10 cellular contexts compared by ENCODE assay signal in genomic region chr16:71565812-71566700, GRCh38. TPM values are rescaled to one million over a fixed set of nuclear protein-coding genes. Genes with fewer than 3 reads are reported as not detected.
A peak's percentile ranks its signal among the peaks of the same experiment; 100 is the strongest.
DNase-seq lines count a peak whose midpoint lies in the region; ATAC-seq and TF ChIP-seq lines count a peak whose summit lies in the region.
"Had no signal": no experiment of that assay in that cellular context is flagged by ENCODE, and none has a peak within 500 bp of the region (broad histone marks: within the 10 kb centered on the region; RNA-seq: fewer than 3 reads in every experiment).

No MANE protein-coding gene starts in this region.

- H4K20me1 ChIP-seq in HCT116 (ENCODE audit: insufficient read depth): no peaks in the 10 kb centered on the region
- H4K20me1 ChIP-seq in PC-9 (ENCODE audit: insufficient read depth): no peaks in the 10 kb centered on the region

- H3K9ac ChIP-seq in HCT116 (ENCODE audit: low read length) (peak overlapping the region; percentile 55), endocrine pancreas (ENCODE audit: control insufficient read depth, insufficient read depth, low read length) (no peak overlapping the region), rectal smooth muscle tissue (ENCODE audit: low read length) (no peak overlapping the region)

- ATAC-seq in HCT116: no peak
- no peak for ATAC-seq in HG03565 (IDR thresholded peaks at IDR 0.05; ENCODE audit: unreplicated experiment)
- no peak for ATAC-seq in HG03039 (IDR thresholded peaks at IDR 0.05; ENCODE audit: unreplicated experiment)

- H3K9me3 ChIP-seq in HCT116 (ENCODE audit: control insufficient read depth in 1 of 2, insufficient read depth in 1 of 2, low read depth in 1 of 2, low read length in 2 of 2): no peaks in the 10 kb centered on the region
- peaks cover 10% of the 10 kb centered on the region; the same call in 1 of the 2 replicates for H3K9me3 ChIP-seq in PC-9 (ENCODE audit: insufficient read depth, low read depth)
- H3K9me3 ChIP-seq in endocrine pancreas (ENCODE audit: control insufficient read depth, low read length): no peaks in the 10 kb centered on the region
- H3K9me3 ChIP-seq: SJSA1 had no signal

- H3K36me3 ChIP-seq in HCT116 (ENCODE audit: control insufficient read depth in 1 of 2, insufficient read depth in 2 of 2, low read length in 2 of 2): no peaks in the 10 kb centered on the region
- no peaks in the 10 kb centered on the region for H3K36me3 ChIP-seq in PC-9 (ENCODE audit: low read depth)
- H3K36me3 ChIP-seq in endocrine pancreas (ENCODE audit: control insufficient read depth, insufficient read depth, low read length): no peaks in the 10 kb centered on the region
- H3K36me3 ChIP-seq in rectal smooth muscle tissue (ENCODE audit: control insufficient read depth, insufficient read depth, low read length): no peaks in the 10 kb centered on the region
- H3K36me3 ChIP-seq: cardiac muscle cell, SJSA1 had no signal

- POLR2A ChIA-PET in HCT116 (lab: Charles Lee): interaction anchor here (0.9 to 1.7 kb wide), 2 partner anchors 42 to 45 kb away, joined by 4 to 13 read pairs; no protein-coding TSS in a partner anchor
- POLR2A ChIA-PET in PC-9 (lab: Charles Lee; ENCODE audit: unreplicated experiment): interaction anchor here (0.6 kb wide), 1 partner anchor 20 kb away, joined by 3 read pairs; no protein-coding TSS in a partner anchor

- TF ChIP-seq POLR2A in HCT116 (IDR thresholded peaks at IDR 0.05; ENCODE audit: borderline replicate concordance, extremely low read depth, insufficient read depth, insufficient read length): no peak

- RAD21 ChIA-PET in HCT116 (lab: Charles Lee; ENCODE audit: low non-redundant PET in 1 of 2, low total read pairs in 2 of 2, uncharacterized antibody in 2 of 2, unreplicated experiment in 2 of 2): interaction anchor here in 1 of 2 experiments (1.2 to 1.5 kb wide), 3 partner anchors 42 to 396 kb away, joined by 3 to 8 read pairs (median 7); no protein-coding TSS in a partner anchor

- H3K4me2 ChIP-seq in HCT116 (ENCODE audit: low read length) (peak overlapping the region; percentile 85), PC-9 (peak overlapping the region; percentile 85)

- H3K4me1 ChIP-seq in HCT116 (ENCODE audit: control insufficient read depth in 1 of 2, insufficient read depth in 2 of 2, low read length in 2 of 2): peaks cover 14 to 18% of the 10 kb centered on the region in 2 experiments
- peaks cover 17% of the 10 kb centered on the region for H3K4me1 ChIP-seq in PC-9 (replicated peaks; ENCODE audit: insufficient read depth)
- peaks cover 17% of the 10 kb centered on the region for H3K4me1 ChIP-seq in endocrine pancreas (ENCODE audit: control insufficient read depth, insufficient read depth, low read length)
- H3K4me1 ChIP-seq in rectal smooth muscle tissue (ENCODE audit: control insufficient read depth, insufficient read depth, low read length): peaks cover 6% of the 10 kb centered on the region
- H3K4me1 ChIP-seq: SJSA1 had no signal

- intact Hi-C loops in HCT116 (cut with micrococcal nuclease) (loop anchor here (1.0 to 10.0 kb wide), 3 partner anchors 45 to 529 kb away; partner anchors contain the start of genes DHX38 and TXNL4B), PC-9 (cut with micrococcal nuclease; ENCODE audit: unreplicated experiment) (loop anchor here (1.0 to 2.0 kb wide), 2 partner anchors 45 to 180 kb away; no protein-coding TSS in a partner anchor)

- peak overlapping the region; percentile 65 to 69 for H3K4me3 ChIP-seq in HCT116 (replicated peaks in 1 of 2; ENCODE audit: low read depth in 1 of 2, low read length in 2 of 2)
- peak overlapping the region; percentile 73; the same call in 1 of the 2 replicates for H3K4me3 ChIP-seq in PC-9
- H3K4me3 ChIP-seq in endocrine pancreas (ENCODE audit: control insufficient read depth, insufficient read depth, low read length): peak overlapping the region; percentile 65
- H3K4me3 ChIP-seq in rectal smooth muscle tissue (ENCODE audit: low read length): peak overlapping the region; percentile 59

- peak overlapping the region; percentile 75 for H3K27ac ChIP-seq in HCT116 (ENCODE audit: low read depth, low read length)
- peak overlapping the region; percentile 69 for H3K27ac ChIP-seq in PC-9
- H3K27ac ChIP-seq in rectal smooth muscle tissue (ENCODE audit: low read depth, low read length): no peak overlapping the region
- H3K27ac ChIP-seq: SJSA1 had no signal

- H3K9me2 ChIP-seq in HCT116 (ENCODE audit: insufficient read depth) (no peaks in the 10 kb centered on the region), PC-9 (ENCODE audit: insufficient read depth) (no peaks in the 10 kb centered on the region)

- H2AFZ ChIP-seq in HCT116 (ENCODE audit: low read depth, low read length, poor library complexity, severe bottlenecking) (peak overlapping the region; percentile 58), PC-9 (peak overlapping the region; percentile 96; the same call in 1 of the 2 replicates)

- H3K79me2 ChIP-seq in HCT116 (ENCODE audit: insufficient read depth, low read length) (no peaks in the 10 kb centered on the region), PC-9 (ENCODE audit: low read depth) (no peaks in the 10 kb centered on the region)

- H3K27me3 ChIP-seq in HCT116 (ENCODE audit: insufficient read depth, low read length) (no peaks in the 10 kb centered on the region), PC-9 (ENCODE audit: insufficient read depth, low read depth) (no peaks in the 10 kb centered on the region), endocrine pancreas (ENCODE audit: control insufficient read depth, insufficient read depth, low read length) (no peaks in the 10 kb centered on the region), rectal smooth muscle tissue (ENCODE audit: control insufficient read depth, insufficient read depth, low read length) (no peaks in the 10 kb centered on the region)
- H3K27me3 ChIP-seq: cardiac muscle cell had no signal

- DNase-seq in HCT116 (ENCODE audit: low read depth, low spot score) (no peak), PC-9 (no peak), NCI-H82 (lab: John Stamatoyannopoulos, UW) (no peak)
- DNase-seq: midbrain had no signal

- no peak for TF ChIP-seq RAD21 in HCT116 (IDR thresholded peaks at IDR 0.05; ENCODE audit: low read depth)

- peaks cover 22% of the 10 kb centered on the region for H3F3A ChIP-seq in PC-9 (ENCODE audit: insufficient read depth, low read depth)

- CTCF ChIA-PET in HCT116 (lab: Charles Lee) (interaction anchor here (1.4 to 3.0 kb wide), 4 partner anchors 24 to 395 kb away, joined by 4 to 105 read pairs (median 10); partner anchors contain the start of gene MARVELD3), PC-9 (lab: Charles Lee) (interaction anchor here (0.6 to 2.1 kb wide), 2 partner anchors 45 to 105 kb away, joined by 4 to 22 read pairs; no protein-coding TSS in a partner anchor)

- TF ChIP-seq CTCF in HCT116 (IDR thresholded peaks at IDR 0.05 in 2 of 3, conservative IDR thresholded peaks at IDR 0.05 in 1 of 3; ENCODE audit: borderline replicate concordance in 1 of 3, insufficient read depth in 1 of 3, low read depth in 2 of 3, low read length in 2 of 3) (no peak; a peak in 2 of 6 replicates), PC-9 (conservative IDR thresholded peaks at IDR 0.05) (no peak)

- no TSS peak for BruUV-seq in HCT116 (replicated peaks; lab: Mats Ljungman, UMichigan)
- BruUV-seq in PC-9 (replicated peaks; lab: Mats Ljungman, UMichigan): no TSS peak

TF ChIP-seq in HCT116, 20 proteins besides CTCF, POLR2A, EP300 and RAD21:
- TF ChIP-seq ZFX (IDR thresholded peaks at IDR 0.05) (no peak), EGR1 (IDR thresholded peaks at IDR 0.05; ENCODE audit: low read depth) (no peak), ATF3 (IDR thresholded peaks at IDR 0.05) (no peak), SP1 (IDR thresholded peaks at IDR 0.05; ENCODE audit: low read depth) (no peak), EZH2phosphoT487 (IDR thresholded peaks at IDR 0.05; ENCODE audit: borderline replicate concordance) (no peak), JUND (IDR thresholded peaks at IDR 0.05) (no peak), REST (IDR thresholded peaks at IDR 0.05; ENCODE audit: low read depth) (no peak), ZNF274 (IDR thresholded peaks at IDR 0.05; ENCODE audit: low read depth, low read length) (no peak)

RNA-seq across cellular contexts. Expression of gene TAT, which starts 10.8 kb away (rescaled TPM):
- total RNA-seq in HCT116 (2021; ENCODE audit: unreplicated experiment): 0.91 TPM
- polyA plus RNA-seq in HCT116 (2012): 0.02 and 0.07 TPM in 2 replicates
- 0.13 and 0.50 TPM in 2 replicates for total RNA-seq in PC-9 (2021)
- total RNA-seq: cardiac muscle cell, SJSA1 had no signal

RNA-seq across cellular contexts. Expression of gene CHST4, which starts 39.8 kb away (rescaled TPM):
- total RNA-seq in HCT116 (2021; ENCODE audit: unreplicated experiment) (0.59 TPM), PC-9 (2021) (2.4 and 3.1 TPM in 2 replicates)
- 1.0 TPM in 2 replicates for polyA plus RNA-seq in HCT116 (2012)
- total RNA-seq: cardiac muscle cell, SJSA1 had no signal
- polyA plus RNA-seq: cardiac muscle cell had no signal

RNA-seq across cellular contexts. Expression of gene MARVELD3, which starts 59.9 kb away (rescaled TPM):
- total RNA-seq in HCT116 (2021; ENCODE audit: unreplicated experiment) (20.9 TPM), PC-9 (2021) (28.5 and 28.6 TPM in 2 replicates)
- 11.7 and 15.1 TPM in 2 replicates for polyA plus RNA-seq in HCT116 (2012)
- total RNA-seq: cardiac muscle cell, SJSA1 had no signal
